Comparison of ENCODE assay signal across 8 cellular contexts in the genomic region with DNA sequence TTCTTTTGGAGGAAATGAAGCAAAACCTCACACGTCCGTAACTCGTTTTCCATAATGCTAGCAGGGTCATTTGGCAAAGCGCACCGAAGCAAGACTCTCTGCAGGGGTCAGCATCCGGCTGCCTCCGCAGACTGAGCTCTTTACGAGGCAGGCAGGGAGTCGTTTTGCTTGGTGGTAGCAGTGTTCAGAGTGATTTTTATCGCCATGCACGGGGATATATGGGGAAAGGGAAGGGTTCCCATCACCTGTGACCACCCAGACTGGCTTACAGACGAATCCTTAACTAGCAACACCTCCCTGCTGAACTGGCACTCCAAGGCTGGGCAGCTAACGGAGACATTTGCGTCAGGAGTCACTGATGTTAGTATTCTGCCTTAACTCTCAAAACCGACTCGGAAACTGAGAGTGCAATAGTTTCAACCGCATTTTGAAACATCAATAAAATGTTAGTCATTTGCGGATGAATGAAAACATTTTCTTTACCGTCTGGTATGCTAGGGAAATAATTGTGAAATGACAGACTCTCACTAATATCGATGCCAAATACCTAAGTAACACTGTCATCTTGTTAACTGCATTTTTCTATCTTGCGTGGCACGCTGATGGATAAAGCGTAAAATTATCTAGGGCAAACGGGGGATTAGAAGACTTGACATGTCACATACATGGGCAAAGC. TPM values are rescaled to one million over a fixed set of nuclear protein-coding genes. Genes with fewer than 3 reads are reported as not detected.
DNase-seq lines count a peak whose midpoint lies in the region; ATAC-seq, FAIRE-seq and TF ChIP-seq lines count a peak whose summit lies in the region.

No MANE protein-coding gene starts in this region.

- TF ChIP-seq CTCF in bronchial epithelial cell (IDR thresholded peaks at IDR 0.05; ENCODE audit: insufficient read depth, low read length, severe bottlenecking), result no peak

- H3K4me3 ChIP-seq in bronchial epithelial cell (ENCODE audit: low read depth, low read length) (peak overlapping the region; percentile 76), skin epidermis (peak overlapping the region; percentile 50 to 78 (median 55))

- H3K27me3 ChIP-seq in bronchial epithelial cell (ENCODE audit: control insufficient read depth, insufficient read depth, low read length), result peaks cover 5% of the 10 kb centered on the region

- no peaks in the 10 kb centered on the region for H3K36me3 ChIP-seq in bronchial epithelial cell (ENCODE audit: control insufficient read depth, insufficient read depth, low read length)

- peak overlapping the region; percentile 9 to 91 (median 80) for H3K27ac ChIP-seq in skin epidermis

- ATAC-seq in GM19463 (IDR thresholded peaks at IDR 0.05; ENCODE audit: unreplicated experiment) (peak; percentile 62), HG03457 (IDR thresholded peaks at IDR 0.05; ENCODE audit: unreplicated experiment) (peak; percentile 74)

- peak; percentile 86 for DNase-seq in DMS53 (lab: John Stamatoyannopoulos, UW)
- DNase-seq in NOMO-1 (lab: John Stamatoyannopoulos, UW; ENCODE audit: unreplicated experiment in 2 of 2), result peak; percentile 48 to 71
- peak; percentile 95 for DNase-seq in bronchial epithelial cell (ENCODE audit: low read depth)
- DNase-seq in iris pigment epithelial cell (ENCODE audit: low read depth), result peak; percentile 96
- DNase-seq in GF-D8 (lab: John Stamatoyannopoulos, UW), result no peak

- peak; percentile 32 for FAIRE-seq in bronchial epithelial cell (lab: Jason Lieb, UNC)

RNA-seq across cellular contexts. Expression of gene NEGR1, which starts 2.2 kb away (rescaled TPM):
- total RNA-seq in bronchial epithelial cell, result 0.13 and 0.26 TPM in 2 replicates
